29 cellular contexts compared by ENCODE assay signal in the genomic region with DNA sequence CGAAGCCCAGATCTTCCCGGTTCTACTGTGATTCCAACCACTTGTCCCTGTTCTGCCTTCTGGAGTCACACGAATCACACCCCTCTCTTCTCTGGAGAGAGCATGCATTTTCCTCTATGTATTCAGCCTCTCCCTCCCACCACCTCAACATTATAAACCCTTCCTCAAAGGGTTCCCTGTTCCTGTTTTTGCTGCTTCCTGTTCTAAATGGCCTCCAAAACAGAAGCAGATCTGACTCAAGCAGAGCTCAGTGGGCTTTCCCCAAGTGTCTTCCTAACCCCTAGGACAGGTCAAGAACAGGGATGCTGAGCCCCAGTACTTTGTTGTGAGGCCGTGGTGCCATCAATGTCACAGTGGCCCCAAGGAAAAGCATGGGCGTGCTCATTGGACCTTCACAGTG.
"Had no signal": no experiment of that assay in that cellular context is flagged by ENCODE, and none has a peak within 500 bp of the region (broad histone marks: within the 10 kb centered on the region; RNA-seq: fewer than 3 reads in every experiment).

No MANE protein-coding gene starts in this region.

- H3K4me3 ChIP-seq: adrenal gland, ascending aorta, coronary artery, gastroesophageal sphincter, ovary, prostate gland, skin epidermis, thoracic aorta, vagina had no signal

- ATAC-seq: effector memory CD8-positive, alpha-beta T cell; gastroesophageal sphincter; left colon; naive thymus-derived CD4-positive, alpha-beta T cell; sciatic nerve had no signal

- H3K36me3 ChIP-seq: adrenal gland, ascending aorta, gastroesophageal sphincter, ovary, prostate gland, thoracic aorta, vagina had no signal

- FAIRE-seq: endothelial cell of umbilical vein, kidney had no signal

- H3K27me3 ChIP-seq: adrenal gland, ascending aorta, ovary, vagina had no signal

- DNase-seq: activated CD4-positive, alpha-beta memory T cell treated with anti-CD3 and anti-CD28 coated beads for 36 hours; activated CD4-positive, CD25-positive, alpha-beta regulatory T cell treated with anti-CD3 and anti-CD28 coated beads, Interleukin-2, amount 50 U/mL, for 72 hours; activated CD8-positive, alpha-beta memory T cell treated with anti-CD3 and anti-CD28 coated beads, Interleukin-2, amount 50 U/mL, for 4 hours; activated effector memory CD4-positive, alpha-beta T cell treated with anti-CD3 and anti-CD28 coated beads, Interleukin-2, amount 50 U/mL, for 16 hours; activated naive CD4-positive, alpha-beta T cell treated with anti-CD3 and anti-CD28 coated beads for 36 hours; activated naive CD8-positive, alpha-beta T cell treated with anti-CD3 and anti-CD28 coated beads for 36 hours; activated T-cell treated with anti-CD3 and anti-CD28 coated beads, Interleukin-2, amount 50 U/mL, for 1 hour; adrenal gland; effector memory CD8-positive, alpha-beta T cell; head of caudate nucleus; hippocampal formation; kidney; left colon; mammary epithelial cell; naive thymus-derived CD4-positive, alpha-beta T cell; ovary; retina; stimulated activated CD4-positive, alpha-beta T cell treated with anti-CD3 and anti-CD28 coated beads, Interleukin-12 subunit alpha, Interleukin-12 subunit beta, amount 100 ng/mL, for 4 hours; stimulated activated CD4-positive, alpha-beta T cell treated with anti-CD3 and anti-CD28 coated beads, Interleukin-4, amount 100 ng/mL, for 1 hour; T1000 had no signal
